Comparison of ENCODE assay signal across 20 cellular contexts in the genomic region with DNA sequence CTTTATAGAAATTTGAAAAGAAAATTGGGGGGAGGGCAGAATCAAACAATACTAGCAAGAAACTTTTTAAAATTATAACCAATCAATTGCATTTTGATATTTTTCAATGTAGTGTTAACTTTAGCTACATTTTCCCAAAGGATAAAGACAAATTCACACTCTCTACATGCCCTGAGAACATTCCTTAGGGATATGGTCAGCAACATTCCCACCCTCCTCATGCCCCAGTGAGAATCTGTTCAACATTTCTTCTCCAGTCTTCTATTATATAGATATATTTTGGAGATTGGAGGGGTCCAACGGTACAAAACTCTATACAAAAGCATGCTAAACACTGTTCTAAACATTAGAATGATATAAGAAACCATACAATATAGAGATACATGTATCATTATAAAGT. TPM values are rescaled to one million over a fixed set of nuclear protein-coding genes. Genes with fewer than 3 reads are reported as not detected.
DNase-seq lines count a peak whose midpoint lies in the region; ATAC-seq and TF ChIP-seq lines count a peak whose summit lies in the region.
"Had no signal": no experiment of that assay in that cellular context is flagged by ENCODE, and none has a peak within 500 bp of the region (broad histone marks: within the 10 kb centered on the region; RNA-seq: fewer than 3 reads in every experiment).

No MANE protein-coding gene starts in this region.

- no peak for TF ChIP-seq POLR2A in breast epithelium (IDR thresholded peaks at IDR 0.05)
- TF ChIP-seq POLR2A in gastroesophageal sphincter (IDR thresholded peaks at IDR 0.05), result no peak

- no TSS peak for BruUV-seq in MCF 10A (replicated peaks; lab: Mats Ljungman, UMichigan)

- no peak for ATAC-seq in left cardiac atrium
- ATAC-seq in HG03354 (IDR thresholded peaks at IDR 0.05; ENCODE audit: poor library complexity, severe bottlenecking, unreplicated experiment), result no peak
- no peak for ATAC-seq in gastroesophageal sphincter
- ATAC-seq in activated CD4-positive, alpha-beta T cell treated with anti-CD3 and anti-CD28 coated beads for 36 hours, result no peak
- ATAC-seq: CD8-positive, alpha-beta T cell; GM12878; HepG2 had no signal

- H3K27ac Mint-ChIP-seq in MCF 10A (ENCODE audit: low read depth, unreplicated experiment), result peak overlapping the region; percentile 21
- no peak overlapping the region for H3K27ac Mint-ChIP-seq in activated CD4-positive, alpha-beta T cell treated with anti-CD3 and anti-CD28 coated beads for 36 hours
- H3K27ac Mint-ChIP-seq: CD14-positive monocyte; CD8-positive, alpha-beta T cell; H9; HFFc6 had no signal

- TF ChIP-seq CTCF in MCF 10A (IDR thresholded peaks at IDR 0.05; ENCODE audit: unreplicated experiment), result no peak
- TF ChIP-seq CTCF in breast epithelium (IDR thresholded peaks at IDR 0.05), result no peak
- no peak for TF ChIP-seq CTCF in foreskin fibroblast (IDR thresholded peaks at IDR 0.05; ENCODE audit: low read depth, low read length)
- TF ChIP-seq CTCF in gastroesophageal sphincter (IDR thresholded peaks at IDR 0.05), result no peak

- H3K4me1 ChIP-seq in breast epithelium, result no peaks in the 10 kb centered on the region
- peaks cover 57% of the 10 kb centered on the region for H3K4me1 ChIP-seq in SJSA1 (replicated peaks)
- H3K4me1 ChIP-seq in gastroesophageal sphincter, result peaks cover 0 to 9% (median 0%) of the 10 kb centered on the region in 3 donors

- H3K27ac ChIP-seq in breast epithelium, result no peak overlapping the region
- peak overlapping the region; percentile 36 for H3K27ac ChIP-seq in SJSA1
- no peak overlapping the region for H3K27ac ChIP-seq in gastroesophageal sphincter
- H3K27ac ChIP-seq: 22Rv1 had no signal

- no peaks in the 10 kb centered on the region for H3K36me3 Mint-ChIP-seq in MCF 10A (ENCODE audit: insufficient read depth, unreplicated experiment)
- no peaks in the 10 kb centered on the region for H3K36me3 Mint-ChIP-seq in activated CD4-positive, alpha-beta T cell treated with anti-CD3 and anti-CD28 coated beads for 36 hours (ENCODE audit: low read depth)
- H3K36me3 Mint-ChIP-seq: CD14-positive monocyte; CD8-positive, alpha-beta T cell had no signal

- no peak overlapping the region for H3K4me3 Mint-ChIP-seq in MCF 10A (ENCODE audit: unreplicated experiment)
- no peak overlapping the region for H3K4me3 Mint-ChIP-seq in activated CD4-positive, alpha-beta T cell treated with anti-CD3 and anti-CD28 coated beads for 36 hours
- H3K4me3 Mint-ChIP-seq: CD14-positive monocyte; CD8-positive, alpha-beta T cell; H9; HFFc6 had no signal

- no peaks in the 10 kb centered on the region for H3K27me3 ChIP-seq in breast epithelium
- no peaks in the 10 kb centered on the region for H3K27me3 ChIP-seq in SJSA1 (replicated peaks)
- no peaks in the 10 kb centered on the region for H3K27me3 ChIP-seq in gastroesophageal sphincter

- no peaks in the 10 kb centered on the region for H3K36me3 ChIP-seq in breast epithelium
- H3K36me3 ChIP-seq in SJSA1, result no peaks in the 10 kb centered on the region
- H3K36me3 ChIP-seq in gastroesophageal sphincter, result no peaks in the 10 kb centered on the region

- POLR2A ChIA-PET in MCF 10A (lab: Yijun Ruan, JAX), result interaction anchor here (0.7 kb wide), 2 partner anchors 163 to 197 kb away, joined by 3 read pairs; no protein-coding TSS in a partner anchor
- POLR2A ChIA-PET in activated CD4-positive, alpha-beta T cell treated with anti-CD3 and anti-CD28 coated beads for 36 hours (lab: Charles Lee), result no interaction called here

- CTCF ChIA-PET in MCF 10A (lab: Yijun Ruan, JAX), result interaction anchor here (0.8 kb wide), 1 partner anchor 396 kb away, joined by 3 read pairs; no protein-coding TSS in a partner anchor
- CTCF ChIA-PET in activated CD4-positive, alpha-beta T cell treated with anti-CD3 and anti-CD28 coated beads for 36 hours (lab: Charles Lee), result no interaction called here

- H3K4me1 Mint-ChIP-seq in MCF 10A (ENCODE audit: insufficient read depth, unreplicated experiment), result peaks cover 34% of the 10 kb centered on the region
- no peaks in the 10 kb centered on the region for H3K4me1 Mint-ChIP-seq in activated CD4-positive, alpha-beta T cell treated with anti-CD3 and anti-CD28 coated beads for 36 hours

- intact Hi-C loops in MCF 10A (cut with micrococcal nuclease), result no loop called here
- intact Hi-C loops in breast epithelium (cut with DNase I; ENCODE audit: low total_unique reads), result no loop called here
- intact Hi-C loops in left cardiac atrium (cut with DNase I), result no loop called here
- intact Hi-C loops in activated CD4-positive, alpha-beta T cell treated with anti-CD3 and anti-CD28 coated beads for 36 hours (cut with DNase I, micrococcal nuclease), result loop anchor here in 1 of 2 experiments (10.0 kb wide), 1 partner anchor 978 kb away; no protein-coding TSS in a partner anchor

- H3K4me3 ChIP-seq in breast epithelium, result no peak overlapping the region
- H3K4me3 ChIP-seq in SJSA1, result no peak overlapping the region
- no peak overlapping the region for H3K4me3 ChIP-seq in foreskin fibroblast (ENCODE audit: low read depth in 1 of 2, low read length in 2 of 2)
- H3K4me3 ChIP-seq in gastroesophageal sphincter, result no peak overlapping the region
- H3K4me3 ChIP-seq: GM12878 had no signal

- WGBS in gastroesophageal sphincter (ENCODE audit: low coverage in 1 of 2), 2 donors, result 75 to 86% methylated on average over 1 of the region's 1 CpG

- H3K9me3 ChIP-seq in breast epithelium, result no peaks in the 10 kb centered on the region
- no peaks in the 10 kb centered on the region for H3K9me3 ChIP-seq in SJSA1 (replicated peaks)
- no peaks in the 10 kb centered on the region for H3K9me3 ChIP-seq in gastroesophageal sphincter

- no peaks in the 10 kb centered on the region for H3K27me3 Mint-ChIP-seq in MCF 10A (ENCODE audit: insufficient read depth, unreplicated experiment)
- no peaks in the 10 kb centered on the region for H3K27me3 Mint-ChIP-seq in activated CD4-positive, alpha-beta T cell treated with anti-CD3 and anti-CD28 coated beads for 36 hours

- DNase-seq in MCF 10A (ENCODE audit: unreplicated experiment) (no peak), breast epithelium (ENCODE audit: low spot score in 2 of 2) (no peak), SJSA1 (ENCODE audit: low read depth in 1 of 2, low spot score in 2 of 2) (peak in 1 of 2 experiments; percentile 36), foreskin fibroblast (peak; percentile 39 to 65), left cardiac atrium (no peak)
- DNase-seq in activated CD4-positive, alpha-beta T cell treated with anti-CD3 and anti-CD28 coated beads for 36 hours, result no peak
- DNase-seq: CD8-positive, alpha-beta T cell; COR-L47; DND-41; GOT3; H9; HFFc6 had no signal

- no peak for TF ChIP-seq EP300 in gastroesophageal sphincter (IDR thresholded peaks at IDR 0.05)

- peaks cover 7% of the 10 kb centered on the region for H3K9me3 Mint-ChIP-seq in MCF 10A (ENCODE audit: unreplicated experiment)
- H3K9me3 Mint-ChIP-seq in activated CD4-positive, alpha-beta T cell treated with anti-CD3 and anti-CD28 coated beads for 36 hours (ENCODE audit: low read depth), result no peaks in the 10 kb centered on the region
- H3K9me3 Mint-ChIP-seq: CD8-positive, alpha-beta T cell; H9; HFFc6 had no signal

RNA-seq across cellular contexts. Expression of a gene that starts 11.6 kb away (rescaled TPM):
- total RNA-seq in MCF 10A (2022) (11.9 and 18.9 TPM in 2 replicates), breast epithelium (1 to 10 TPM; 1.2 to 9.6 (median 3.6) TPM), left cardiac atrium (1 to 10 TPM; 4.7 to 4.8 TPM), gastroesophageal sphincter (1 to 10 TPM; 2.7 to 7.0 (median 3.7) TPM)
- 10.3 and 16.0 TPM in 2 replicates for total RNA-seq in SJSA1 (2014; rRNA removed; shearing (Covaris generic))
- not detected for total RNA-seq in activated CD4-positive, alpha-beta T cell treated with anti-CD3 and anti-CD28 coated beads for 36 hours
- total RNA-seq: A673; CD8-positive, alpha-beta T cell; G401; GM12878; HepG2 had no signal

Comparison
In these comparisons a context has a peak if more than half of its experiments do, and no peak if none do; other contexts are left out.
1. DNase-seq: peak in foreskin fibroblast (2 of 2); none in MCF 10A (single experiment), breast epithelium (0 of 2), left cardiac atrium (single experiment) and activated CD4-positive, alpha-beta T cell treated with anti-CD3 and anti-CD28 coated beads for 36 hours (single experiment).